8 cellular contexts compared by ENCODE assay signal in genomic region chr4:153522800-153523089, GRCh38. TPM values are rescaled to one million over a fixed set of nuclear protein-coding genes. Genes with fewer than 3 reads are reported as not detected.
DNase-seq lines count a peak whose midpoint lies in the region; ATAC-seq and TF ChIP-seq lines count a peak whose summit lies in the region.

No MANE protein-coding gene starts in this region.

- H3K9me3 ChIP-seq in adrenal gland (replicated peaks in 1 of 3) = no peaks in the 10 kb centered on the region

- H3K9me3 Mint-ChIP-seq in activated CD4-positive, alpha-beta T cell treated with anti-CD3 and anti-CD28 coated beads, Interleukin-2, amount 10 ng/mL, durations not matched to agents 7 days and 5 days = peaks cover 3% of the 10 kb centered on the region

- POLR2A ChIA-PET in activated CD4-positive, alpha-beta T cell treated with anti-CD3 and anti-CD28 coated beads, Interleukin-2, amount 10 ng/mL, durations not matched to agents 7 days and 5 days (lab: Charles Lee) = interaction anchor here (0.5 to 1.0 kb wide), 2 partner anchors 19 to 96 kb away, joined by 3 read pairs; no protein-coding TSS in a partner anchor

- H3K4me1 Mint-ChIP-seq in activated CD4-positive, alpha-beta T cell treated with anti-CD3 and anti-CD28 coated beads, Interleukin-2, amount 10 ng/mL, durations not matched to agents 7 days and 5 days = peaks cover 95% of the 10 kb centered on the region

- ATAC-seq in GM18868 (IDR thresholded peaks at IDR 0.05; ENCODE audit: unreplicated experiment) (peak; percentile 58), HG02938 (IDR thresholded peaks at IDR 0.05; ENCODE audit: unreplicated experiment) (peak; percentile 34)

- H3K27ac ChIP-seq in adrenal gland = no peak overlapping the region

- H3K27me3 Mint-ChIP-seq in activated CD4-positive, alpha-beta T cell treated with anti-CD3 and anti-CD28 coated beads, Interleukin-2, amount 10 ng/mL, durations not matched to agents 7 days and 5 days = no peaks in the 10 kb centered on the region

- TF ChIP-seq CTCF in adrenal gland (IDR thresholded peaks at IDR 0.05) = no peak

- intact Hi-C loops in adrenal gland (cut with DNase I) = no loop called here

- 88 to 100% (median 98%) methylated on average over 1 of the region's 1 CpG for WGBS in adrenal gland, 4 donors

- CTCF ChIA-PET in activated CD4-positive, alpha-beta T cell treated with anti-CD3 and anti-CD28 coated beads, Interleukin-2, amount 10 ng/mL, durations not matched to agents 7 days and 5 days (lab: Charles Lee) = interaction anchor here (0.7 to 1.6 kb wide), 8 partner anchors 9 to 129 kb away, joined by 3 to 5 read pairs (median 4); no protein-coding TSS in a partner anchor

- H3K4me1 ChIP-seq in adrenal gland (replicated peaks in 1 of 2) = peaks cover 0 to 3% of the 10 kb centered on the region in 2 donors

- no peak overlapping the region for H3K4me3 ChIP-seq in adrenal gland

- no peaks in the 10 kb centered on the region for H3K27me3 ChIP-seq in adrenal gland

- peak overlapping the region; percentile 94 for H3K27ac Mint-ChIP-seq in activated CD4-positive, alpha-beta T cell treated with anti-CD3 and anti-CD28 coated beads, Interleukin-2, amount 10 ng/mL, durations not matched to agents 7 days and 5 days

- peak; percentile 43 for DNase-seq in activated CD4-positive, alpha-beta T cell treated with anti-CD3 and anti-CD28 coated beads, Interleukin-2, amount 10 ng/mL, durations not matched to agents 7 days and 5 days
- DNase-seq in stimulated activated CD4-positive, alpha-beta T cell treated with anti-CD3 and anti-CD28 coated beads, Interleukin-15, amount 100 ng/mL, for 24 hours = peak; percentile 65
- DNase-seq in DMS114 treated with DMSO at 0.1 percent for 48 hours (lab: John Stamatoyannopoulos, UW; ENCODE audit: unreplicated experiment) = no peak
- DNase-seq in SW 1271 (lab: John Stamatoyannopoulos, UW) = no peak
- DNase-seq in NCI-H1092 treated with DMSO at 0.1 percent for 48 hours (lab: John Stamatoyannopoulos, UW) = no peak
- no peak for DNase-seq in adrenal gland

- H3K4me3 Mint-ChIP-seq in activated CD4-positive, alpha-beta T cell treated with anti-CD3 and anti-CD28 coated beads, Interleukin-2, amount 10 ng/mL, durations not matched to agents 7 days and 5 days = peak overlapping the region; percentile 61

- TF ChIP-seq POLR2A in adrenal gland (IDR thresholded peaks at IDR 0.05) = no peak

- H3K36me3 Mint-ChIP-seq in activated CD4-positive, alpha-beta T cell treated with anti-CD3 and anti-CD28 coated beads, Interleukin-2, amount 10 ng/mL, durations not matched to agents 7 days and 5 days (ENCODE audit: low read depth) = peaks cover 52% of the 10 kb centered on the region

- no peaks in the 10 kb centered on the region for H3K36me3 ChIP-seq in adrenal gland (replicated peaks in 1 of 2)

RNA-seq across cellular contexts. Expression of gene TMEM131L, which starts 56.6 kb away (rescaled TPM):
- total RNA-seq in activated CD4-positive, alpha-beta T cell treated with anti-CD3 and anti-CD28 coated beads, Interleukin-2, amount 10 ng/mL, durations not matched to agents 7 days and 5 days = 10 to 100 TPM; 49.3 to 56.0 TPM
- total RNA-seq in adrenal gland = 1 to 10 TPM; 3.0 to 8.6 (median 5.3) TPM
- polyA plus RNA-seq in adrenal gland = 1 to 10 TPM; 2.5 to 3.9 (median 2.8) TPM

Comparison
In these comparisons a context has a peak if more than half of its experiments do, and no peak if none do; other contexts are left out.
1. DNase-seq: peak in activated CD4-positive, alpha-beta T cell treated with anti-CD3 and anti-CD28 coated beads, Interleukin-2, amount 10 ng/mL, durations not matched to agents 7 days and 5 days (single experiment) and stimulated activated CD4-positive, alpha-beta T cell treated with anti-CD3 and anti-CD28 coated beads, Interleukin-15, amount 100 ng/mL, for 24 hours (single experiment); none in DMS114 treated with DMSO at 0.1 percent for 48 hours (single experiment), SW 1271 (0 of 2), NCI-H1092 treated with DMSO at 0.1 percent for 48 hours (single experiment) and adrenal gland (0 of 7).
2. RNA of gene TMEM131L, which starts 56.6 kb away (total RNA-seq): 49.3 to 56.0 TPM in activated CD4-positive, alpha-beta T cell treated with anti-CD3 and anti-CD28 coated beads, Interleukin-2, amount 10 ng/mL, durations not matched to agents 7 days and 5 days; 3.0 to 8.6 TPM in adrenal gland; every median in the first group is over 4 times any median in the second.